Comparison of ENCODE assay signal across 10 cellular contexts in genomic region chr12:94762259-94762942, GRCh38.
DNase-seq lines count a peak whose midpoint lies in the region; ATAC-seq and TF ChIP-seq lines count a peak whose summit lies in the region.
"Had no signal": no experiment of that assay in that cellular context is flagged by ENCODE, and none has a peak within 500 bp of the region (broad histone marks: within the 10 kb centered on the region; RNA-seq: fewer than 3 reads in every experiment).

No MANE protein-coding gene starts in this region.

- peak; percentile 73 for DNase-seq in GM12864 (ENCODE audit: low read depth)
- DNase-seq in epithelial cell of prostate (ENCODE audit: low read depth, low spot score) = peak; percentile 91
- DNase-seq in NCI-H446 (lab: John Stamatoyannopoulos, UW) = no peak
- DNase-seq in occipital lobe (lab: John Stamatoyannopoulos, UW) = no peak
- DNase-seq in NCI-H1694 (lab: John Stamatoyannopoulos, UW) = no peak
- no peak for DNase-seq in central memory CD4-positive, alpha-beta T cell
- DNase-seq: NCI-H187 treated with DMSO at 0.1 percent for 48 hours had no signal

- ATAC-seq in GM19463 (IDR thresholded peaks at IDR 0.05; ENCODE audit: unreplicated experiment) (peak; percentile 65), HG03175 (IDR thresholded peaks at IDR 0.05; ENCODE audit: unreplicated experiment) (peak; percentile 86)

- no peak overlapping the region for H3K4me3 ChIP-seq in GM12864 (ENCODE audit: low read depth, low read length)
- H3K4me3 ChIP-seq: thoracic aorta had no signal

- peak overlapping the region; percentile 57 for H3K27ac ChIP-seq in epithelial cell of prostate
- H3K27ac ChIP-seq: thoracic aorta had no signal

- no peak for TF ChIP-seq CTCF in GM12864 (IDR thresholded peaks at IDR 0.05; ENCODE audit: low read depth, low read length, missing control alignments)

Comparison
In these comparisons a context has a peak if more than half of its experiments do, and no peak if none do; other contexts are left out.
1. DNase-seq: peak in GM12864 (single experiment) and epithelial cell of prostate (single experiment); none in NCI-H446 (0 of 2), occipital lobe (single experiment), NCI-H1694 (single experiment) and central memory CD4-positive, alpha-beta T cell (single experiment).